ENCODE assay signal across 8 cellular contexts in genomic region chr20:62030834-62031434, GRCh38. TPM values are rescaled to one million over a fixed set of nuclear protein-coding genes. Genes with fewer than 3 reads are reported as not detected.
A peak's percentile ranks its signal among the peaks of the same experiment; 100 is the strongest.
DNase-seq lines count a peak whose midpoint lies in the region; ATAC-seq lines count a peak whose summit lies in the region.

No MANE protein-coding gene starts in this region.

- intact Hi-C loops in head of caudate nucleus (cut with DNase I), result no loop called here

- H3K4me1 Mint-ChIP-seq in naive B cell, result peaks cover 48 to 75% (median 66%) of the 10 kb centered on the region in 3 donors

- H3K36me3 Mint-ChIP-seq in naive B cell, result peaks cover 0 to under 1% of the 10 kb centered on the region in 2 donors

- no peaks in the 10 kb centered on the region for H3K27me3 Mint-ChIP-seq in naive B cell

- peak; percentile 61 for ATAC-seq in GM18519 (IDR thresholded peaks at IDR 0.05; ENCODE audit: low FRiP score, unreplicated experiment)
- ATAC-seq in HG02759 (IDR thresholded peaks at IDR 0.05; ENCODE audit: unreplicated experiment), result peak; percentile 67
- ATAC-seq in naive B cell (ENCODE audit: low read depth in 2 of 2), result peak; percentile 88 to 92

- H3K9me3 Mint-ChIP-seq in naive B cell, result peaks cover 0 to 2% (median 0%) of the 10 kb centered on the region in 7 donors

- peak; percentile 40 for DNase-seq in activated CD4-positive, alpha-beta T cell treated with anti-CD3 and anti-CD28 coated beads for 48 hours
- peak; percentile 47 for DNase-seq in naive B cell
- DNase-seq in GDM1 (lab: John Stamatoyannopoulos, UW), result no peak
- DNase-seq in head of caudate nucleus, result no peak
- DNase-seq in AML-193 (lab: John Stamatoyannopoulos, UW), result no peak
- DNase-seq in T1000 (lab: John Stamatoyannopoulos, UW), result no peak

- H3K27ac Mint-ChIP-seq in naive B cell, result peak overlapping the region; percentile 88 to 96 (median 93)

- H3K4me3 Mint-ChIP-seq in naive B cell, result peak overlapping the region in 7 of 8 donors; percentile 42 to 84 (median 61)

RNA-seq across cellular contexts. Expression of gene TAF4, which starts 34.7 kb away (rescaled TPM):
- polyA plus RNA-seq in naive B cell (ENCODE audit: low read depth in 6 of 6), result 1 to 10 TPM; 1.3 to 4.2 (median 1.8) TPM

Comparison
In these comparisons a context has a peak if more than half of its experiments do, and no peak if none do; other contexts are left out.
1. DNase-seq: peak in activated CD4-positive, alpha-beta T cell treated with anti-CD3 and anti-CD28 coated beads for 48 hours (single experiment) and naive B cell (single experiment); none in GDM1 (single experiment), head of caudate nucleus (0 of 42), AML-193 (0 of 2) and T1000 (single experiment).
2. Peak in every context shown above with its lines, with median percentiles within 50 percentile points of each other: ATAC-seq.